In the genomic region with DNA sequence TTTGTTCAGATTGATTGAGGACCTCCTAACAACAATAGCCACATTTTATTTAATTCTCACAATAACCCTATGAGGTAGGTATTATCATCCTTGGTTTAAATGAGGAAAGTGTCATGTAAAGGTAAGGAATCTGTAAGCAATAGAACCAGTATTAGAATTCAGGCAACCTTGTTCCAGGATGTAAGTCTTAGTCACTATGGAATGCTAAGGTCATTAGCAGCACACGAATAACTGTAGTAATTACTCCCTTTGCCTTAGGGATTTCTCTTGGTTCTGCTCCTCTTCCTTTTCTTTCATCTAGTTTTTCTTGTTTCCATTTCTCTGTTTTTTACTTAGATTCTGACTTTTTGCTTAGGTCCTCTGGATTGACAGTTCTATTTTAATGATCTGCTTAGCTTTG, we compare ENCODE assay signal across 2 cellular contexts.
A peak's percentile ranks its signal among the peaks of the same experiment; 100 is the strongest.
TF ChIP-seq lines count a peak whose summit lies in the region.

No MANE protein-coding gene starts in this region.

TF ChIP-seq in SK-N-SH treated with all-trans-retinoic acid at 6 μM for 48 hours, 23 proteins besides CTCF, POLR2A, EP300 and RAD21 (continued from another document):
- 0 out of 2 replicates have a peak, but pooled peaks have one; percentile 23 for TF ChIP-seq ZC3H10 (CRISPR knock-in tag; IDR thresholded peaks at IDR 0.05)
- TF ChIP-seq ZFP30 (CRISPR knock-in tag; IDR thresholded peaks at IDR 0.05) = no peak
- TF ChIP-seq ZNF8 (CRISPR knock-in tag; IDR thresholded peaks at IDR 0.05) = no peak

TF ChIP-seq in SK-N-SH, 30 proteins besides CTCF, POLR2A, EP300 and RAD21 (continued from another document):
- TF ChIP-seq, protein P1, sequence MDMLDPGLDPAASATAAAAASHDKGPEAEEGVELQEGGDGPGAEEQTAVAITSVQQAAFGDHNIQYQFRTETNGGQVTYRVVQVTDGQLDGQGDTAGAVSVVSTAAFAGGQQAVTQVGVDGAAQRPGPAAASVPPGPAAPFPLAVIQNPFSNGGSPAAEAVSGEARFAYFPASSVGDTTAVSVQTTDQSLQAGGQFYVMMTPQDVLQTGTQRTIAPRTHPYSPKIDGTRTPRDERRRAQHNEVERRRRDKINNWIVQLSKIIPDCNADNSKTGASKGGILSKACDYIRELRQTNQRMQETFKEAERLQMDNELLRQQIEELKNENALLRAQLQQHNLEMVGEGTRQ (IDR thresholded peaks at IDR 0.05; ENCODE audit: borderline replicate concordance, low read depth, low read length) = no peak
- TF ChIP-seq GATA2 (CRISPR knock-in tag; IDR thresholded peaks at IDR 0.05) (no peak), YY1 (IDR thresholded peaks at IDR 0.05; ENCODE audit: low read depth) (no peak), ELF1 (IDR thresholded peaks at IDR 0.05) (no peak), FOXM1 (IDR thresholded peaks at IDR 0.05; ENCODE audit: low read depth) (no peak), SIN3A (IDR thresholded peaks at IDR 0.05; ENCODE audit: borderline replicate concordance, low read depth, low read length) (no peak), JUND (IDR thresholded peaks at IDR 0.05) (no peak), CHD2 (IDR thresholded peaks at IDR 0.05; ENCODE audit: low read length, partially characterized antibody) (no peak), GABPA (IDR thresholded peaks at IDR 0.05; ENCODE audit: low read depth) (no peak), EZH2phosphoT487 (IDR thresholded peaks at IDR 0.05; ENCODE audit: borderline replicate concordance, low read depth) (no peak)
- TF ChIP-seq, protein P2, sequence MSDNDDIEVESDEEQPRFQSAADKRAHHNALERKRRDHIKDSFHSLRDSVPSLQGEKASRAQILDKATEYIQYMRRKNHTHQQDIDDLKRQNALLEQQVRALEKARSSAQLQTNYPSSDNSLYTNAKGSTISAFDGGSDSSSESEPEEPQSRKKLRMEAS (IDR thresholded peaks at IDR 0.05; ENCODE audit: low read depth) = no peak
TF ChIP-seq in SK-N-SH: peak in this region for 0.
